8 cellular contexts compared by ENCODE assay signal in genomic region chr7:152435384-152436278, GRCh38. TPM values are rescaled to one million over a fixed set of nuclear protein-coding genes. Genes with fewer than 3 reads are reported as not detected.
DNase-seq lines count a peak whose midpoint lies in the region; ATAC-seq lines count a peak whose summit lies in the region.

KMT2C (minus strand) TSS chr7:152436003; CDS start chr7:152435786, 217 bp downstream.

- peak within 1 kb of the TSS; percentile 82 for H4K8ac ChIP-seq in mesenchymal stem cell (ENCODE audit: low read length)

- peak within 1 kb of the TSS; percentile 96 for H3K27ac Mint-ChIP-seq in activated CD4-positive, alpha-beta memory T cell treated with anti-CD3 and anti-CD28 coated beads, Interleukin-2, amount 10 ng/mL, durations not matched to agents 7 days and 5 days

- peak within 1 kb of the TSS; percentile 44 for H2BK5ac ChIP-seq in mesenchymal stem cell (ENCODE audit: low read depth, low read length, poor library complexity, severe bottlenecking)

- H3K36me3 Mint-ChIP-seq in activated CD4-positive, alpha-beta memory T cell treated with anti-CD3 and anti-CD28 coated beads, Interleukin-2, amount 10 ng/mL, durations not matched to agents 7 days and 5 days (ENCODE audit: low read depth), result peaks cover 13% of the 10 kb centered on the region

- H3K4me3 Mint-ChIP-seq in activated CD4-positive, alpha-beta memory T cell treated with anti-CD3 and anti-CD28 coated beads, Interleukin-2, amount 10 ng/mL, durations not matched to agents 7 days and 5 days, result peak within 1 kb of the TSS; percentile 93

- H2BK120ac ChIP-seq in mesenchymal stem cell (ENCODE audit: low read depth, low read length), result peak within 1 kb of the TSS; percentile 89

- ATAC-seq in GM21723 (IDR thresholded peaks at IDR 0.05; ENCODE audit: unreplicated experiment), result peak; percentile 15

- H3K18ac ChIP-seq in mesenchymal stem cell (ENCODE audit: low read depth in 1 of 2, low read length in 2 of 2), result peak within 1 kb of the TSS; percentile 92 to 94

- peak within 1 kb of the TSS; percentile 94 for H3K9ac ChIP-seq in mesenchymal stem cell (ENCODE audit: low read length)

- H3K9me3 ChIP-seq in mesenchymal stem cell (ENCODE audit: control insufficient read depth, low read length), result no peaks in the 10 kb centered on the region

- peaks cover 26% of the 10 kb centered on the region for H3K4me1 Mint-ChIP-seq in activated CD4-positive, alpha-beta memory T cell treated with anti-CD3 and anti-CD28 coated beads, Interleukin-2, amount 10 ng/mL, durations not matched to agents 7 days and 5 days

- peak within 1 kb of the TSS in 1 of 2 experiments; percentile 77 for H2BK12ac ChIP-seq in mesenchymal stem cell (ENCODE audit: low read length in 2 of 2)

- H3K9me3 Mint-ChIP-seq in activated CD4-positive, alpha-beta memory T cell treated with anti-CD3 and anti-CD28 coated beads, Interleukin-2, amount 10 ng/mL, durations not matched to agents 7 days and 5 days, result no peaks in the 10 kb centered on the region

- H3K4ac ChIP-seq in mesenchymal stem cell (ENCODE audit: low read depth in 1 of 2, low read length in 2 of 2), result peak within 1 kb of the TSS; percentile 80 to 81

- H3K4me2 ChIP-seq in mesenchymal stem cell (ENCODE audit: low read length, poor library complexity, severe bottlenecking), result peak within 1 kb of the TSS; percentile 79

- peaks cover 5% of the 10 kb centered on the region for H3K4me1 ChIP-seq in mesenchymal stem cell (ENCODE audit: control insufficient read depth, insufficient read depth, low read depth, low read length)

- 2% methylated on average over 45 of the region's 136 CpGs for WGBS in mesenchymal stem cell

- H2AK5ac ChIP-seq in mesenchymal stem cell (ENCODE audit: low read length, severe bottlenecking), result no peak within 1 kb of the TSS

- peak within 1 kb of the TSS in 1 of 2 experiments; percentile 60 for H3K14ac ChIP-seq in mesenchymal stem cell (ENCODE audit: low read length in 2 of 2)

- H3K27me3 Mint-ChIP-seq in activated CD4-positive, alpha-beta memory T cell treated with anti-CD3 and anti-CD28 coated beads, Interleukin-2, amount 10 ng/mL, durations not matched to agents 7 days and 5 days, result no peaks in the 10 kb centered on the region

- peak within 1 kb of the TSS; percentile 83 for H2BK15ac ChIP-seq in mesenchymal stem cell (ENCODE audit: low read depth, poor library complexity, severe bottlenecking)

- H3K27me3 ChIP-seq in mesenchymal stem cell (ENCODE audit: control insufficient read depth in 1 of 2, insufficient read depth in 1 of 2, low read length in 2 of 2), result no peaks in the 10 kb centered on the region

- H3K27ac ChIP-seq in mesenchymal stem cell (ENCODE audit: low read length, poor library complexity, severe bottlenecking), result peak within 1 kb of the TSS; percentile 81

- DNase-seq in Caki2 (ENCODE audit: low read depth), result peak; percentile 70
- DNase-seq in NCI-H1092 treated with DMSO at 0.1 percent for 48 hours (lab: John Stamatoyannopoulos, UW), result peak; percentile 64
- peak; percentile 61 for DNase-seq in activated CD4-positive, alpha-beta memory T cell treated with anti-CD3 and anti-CD28 coated beads, Interleukin-2, amount 10 ng/mL, durations not matched to agents 7 days and 5 days
- peak; percentile 37 for DNase-seq in effector CD8-positive, alpha-beta T cell (lab: John Stamatoyannopoulos, UW)
- peak; percentile 54 for DNase-seq in mesenchymal stem cell
- peak; percentile 19 for DNase-seq in stimulated activated CD8-positive, alpha-beta memory T cell treated with anti-CD3 and anti-CD28 coated beads, Interleukin-12 subunit alpha, Interleukin-12 subunit beta, amount 100 ng/mL, for 1 hour (ENCODE audit: low read depth)
- DNase-seq in cerebellar nuclear complex (lab: John Stamatoyannopoulos, UW), result no peak

- H3K36me3 ChIP-seq in mesenchymal stem cell (ENCODE audit: control insufficient read depth in 1 of 2, insufficient read depth in 2 of 2, low read depth in 1 of 2, low read length in 2 of 2), result no peaks in the 10 kb centered on the region

- CTCF ChIA-PET in activated CD4-positive, alpha-beta memory T cell treated with anti-CD3 and anti-CD28 coated beads, Interleukin-2, amount 10 ng/mL, durations not matched to agents 7 days and 5 days (lab: Charles Lee), result interaction anchor here (0.5 to 2.4 kb wide), 3 partner anchors 25 to 99 kb away, joined by 4 to 16 read pairs (median 4); no protein-coding TSS in a partner anchor

- no peaks in the 10 kb centered on the region for H3K79me1 ChIP-seq in mesenchymal stem cell (replicated peaks; ENCODE audit: low read length, poor library complexity, severe bottlenecking)

- H2AFZ ChIP-seq in mesenchymal stem cell (ENCODE audit: low read depth, low read length), result peak within 1 kb of the TSS; percentile 39

- POLR2A ChIA-PET in activated CD4-positive, alpha-beta memory T cell treated with anti-CD3 and anti-CD28 coated beads, Interleukin-2, amount 10 ng/mL, durations not matched to agents 7 days and 5 days (lab: Charles Lee), result interaction anchor here (1.2 to 5.4 kb wide), 5 partner anchors 28 to 240 kb away, joined by 3 to 44 read pairs (median 3); partner anchors contain the start of gene XRCC2

- in situ Hi-C loops in Caki2 (cut with HindIII; ENCODE audit: low pct_unique_long_range_greater_than_20kb, low sequenced_read_pairs), result no loop called here

- H4K91ac ChIP-seq in mesenchymal stem cell (ENCODE audit: low read length), result peak within 1 kb of the TSS; percentile 86

- peak within 1 kb of the TSS; percentile 89 for H3K4me3 ChIP-seq in mesenchymal stem cell (ENCODE audit: insufficient read depth in 1 of 2, low read depth in 1 of 2, low read length in 2 of 2)

- no peak within 1 kb of the TSS for H3K23ac ChIP-seq in mesenchymal stem cell (ENCODE audit: low read length in 2 of 2)

RNA-seq across cellular contexts. Expression of gene KMT2C, which starts in this region (rescaled TPM):
- total RNA-seq in Caki2 (2014; rRNA removed; shearing (Covaris generic); ENCODE audit: low replicate concordance), result 11.1 and 31.5 TPM in 2 replicates
- total RNA-seq in activated CD4-positive, alpha-beta memory T cell treated with anti-CD3 and anti-CD28 coated beads, Interleukin-2, amount 10 ng/mL, durations not matched to agents 7 days and 5 days, result 10 to 100 TPM; 58.9 to 63.4 TPM
- 7.0 TPM for polyA plus RNA-seq in mesenchymal stem cell (2013, experiment 1 of 2)
- 7.0 TPM for polyA plus RNA-seq in mesenchymal stem cell (2013, experiment 2 of 2)

Comparison
In these comparisons a context has a peak if more than half of its experiments do, and no peak if none do; other contexts are left out.
1. DNase-seq: peak in Caki2 (single experiment), NCI-H1092 treated with DMSO at 0.1 percent for 48 hours (single experiment), activated CD4-positive, alpha-beta memory T cell treated with anti-CD3 and anti-CD28 coated beads, Interleukin-2, amount 10 ng/mL, durations not matched to agents 7 days and 5 days (single experiment), effector CD8-positive, alpha-beta T cell (single experiment), mesenchymal stem cell (single experiment) and stimulated activated CD8-positive, alpha-beta memory T cell treated with anti-CD3 and anti-CD28 coated beads, Interleukin-12 subunit alpha, Interleukin-12 subunit beta, amount 100 ng/mL, for 1 hour (single experiment); none in cerebellar nuclear complex (0 of 2).